In genomic region chr21:42233067-42233981, GRCh38 we compare ENCODE assay signal across 8 cellular contexts. TPM values are rescaled to one million over a fixed set of nuclear protein-coding genes. Genes with fewer than 3 reads are reported as not detected.
DNase-seq lines count a peak whose midpoint lies in the region; ATAC-seq and TF ChIP-seq lines count a peak whose summit lies in the region.

No MANE protein-coding gene starts in this region.

- H3K4me3 Mint-ChIP-seq in activated T-cell treated with anti-CD3 and anti-CD28 coated beads, Interleukin-2, amount 50 U/mL, for 72 hours, result peak overlapping the region; percentile 84 to 89

- DNase-seq in OCI-M1 (lab: John Stamatoyannopoulos, UW) (peak; percentile 70), foreskin fibroblast (peak; percentile 33 to 57), ureter (ENCODE audit: low spot score) (peak; percentile 79), A673 (ENCODE audit: low spot score) (no peak)
- peak; percentile 89 to 90 for DNase-seq in activated T-cell treated with anti-CD3 and anti-CD28 coated beads, Interleukin-2, amount 50 U/mL, for 72 hours

- H3K9me3 ChIP-seq in parathyroid adenoma (ENCODE audit: control insufficient read depth, low read length), result no peaks in the 10 kb centered on the region
- no peaks in the 10 kb centered on the region for H3K9me3 ChIP-seq in A673 (ENCODE audit: low read depth, low read length, poor library complexity, severe bottlenecking)

- H3K4me2 ChIP-seq in parathyroid adenoma (ENCODE audit: low read length), result peak overlapping the region; percentile 68

- no peak overlapping the region for H3K9ac ChIP-seq in parathyroid adenoma

- H3K4me3 ChIP-seq in foreskin fibroblast (ENCODE audit: low read depth in 1 of 2, low read length in 2 of 2) (no peak overlapping the region), parathyroid adenoma (ENCODE audit: low read depth, low read length) (no peak overlapping the region), A673 (ENCODE audit: low read depth, low read length, poor library complexity, severe bottlenecking) (no peak overlapping the region)

- TF ChIP-seq CTCF in foreskin fibroblast (IDR thresholded peaks at IDR 0.05; ENCODE audit: low read depth, low read length) (no peak), parathyroid adenoma (IDR thresholded peaks at IDR 0.05) (peak; percentile 16), A673 (conservative IDR thresholded peaks at IDR 0.05; ENCODE audit: low read depth, low read length) (no peak)

- peaks cover 92% of the 10 kb centered on the region for H3K4me1 Mint-ChIP-seq in activated T-cell treated with anti-CD3 and anti-CD28 coated beads, Interleukin-2, amount 50 U/mL, for 72 hours (ENCODE audit: low read depth)

- H3K9me3 Mint-ChIP-seq in activated T-cell treated with anti-CD3 and anti-CD28 coated beads, Interleukin-2, amount 50 U/mL, for 72 hours, result peaks cover 2% of the 10 kb centered on the region in 2 donors

- H3K27me3 ChIP-seq in parathyroid adenoma (ENCODE audit: control insufficient read depth, insufficient read depth, low read length), result no peaks in the 10 kb centered on the region
- H3K27me3 ChIP-seq in A673 (replicated peaks; ENCODE audit: insufficient read depth, low read depth, low read length, poor library complexity), result no peaks in the 10 kb centered on the region

- peak overlapping the region; percentile 85 for H3K27ac ChIP-seq in parathyroid adenoma
- no peak overlapping the region for H3K27ac ChIP-seq in A673 (ENCODE audit: low read depth, low read length, poor library complexity, severe bottlenecking)

- no peaks in the 10 kb centered on the region for H3K36me3 ChIP-seq in parathyroid adenoma (ENCODE audit: control insufficient read depth, insufficient read depth, low read length)
- no peaks in the 10 kb centered on the region for H3K36me3 ChIP-seq in A673 (ENCODE audit: insufficient read depth, low read length, poor library complexity, severe bottlenecking)

- CTCF ChIA-PET in A673 (lab: Charles Lee), result interaction anchor here (0.6 kb wide), 1 partner anchor 168 kb away, joined by 10 read pairs; no protein-coding TSS in a partner anchor

- intact Hi-C loops in A673 (cut with micrococcal nuclease; ENCODE audit: unreplicated experiment), result no loop called here

- peak; percentile 42 for ATAC-seq in GM18861 (IDR thresholded peaks at IDR 0.05; ENCODE audit: unreplicated experiment)
- ATAC-seq in HG02938 (IDR thresholded peaks at IDR 0.05; ENCODE audit: unreplicated experiment), result peak; percentile 49
- ATAC-seq in activated T-cell treated with anti-CD3 and anti-CD28 coated beads, Interleukin-2, amount 50 U/mL, for 72 hours (replicated peaks in 1 of 2), result peak; percentile 70 to 73

- no peaks in the 10 kb centered on the region for H3K79me2 ChIP-seq in parathyroid adenoma

- POLR2A ChIA-PET in A673 (lab: Charles Lee; ENCODE audit: low non-redundant PET), result interaction anchor here (0.7 kb wide), 1 partner anchor 659 kb away, joined by 3 read pairs; no protein-coding TSS in a partner anchor

- H3K36me3 Mint-ChIP-seq in activated T-cell treated with anti-CD3 and anti-CD28 coated beads, Interleukin-2, amount 50 U/mL, for 72 hours (ENCODE audit: insufficient read depth in 2 of 2), result peaks cover 3 to 8% of the 10 kb centered on the region in 2 donors

- no peaks in the 10 kb centered on the region for H3K27me3 Mint-ChIP-seq in activated T-cell treated with anti-CD3 and anti-CD28 coated beads, Interleukin-2, amount 50 U/mL, for 72 hours (ENCODE audit: low read depth)

- no TSS peak for BruUV-seq in A673 (replicated peaks; lab: Mats Ljungman, UMichigan)

- H3K27ac Mint-ChIP-seq in activated T-cell treated with anti-CD3 and anti-CD28 coated beads, Interleukin-2, amount 50 U/mL, for 72 hours, result peak overlapping the region; percentile 96

- peaks cover 37% of the 10 kb centered on the region for H3K4me1 ChIP-seq in parathyroid adenoma
- H3K4me1 ChIP-seq in A673 (ENCODE audit: insufficient read depth, low read length, poor library complexity, severe bottlenecking), result peaks cover 37% of the 10 kb centered on the region

- H2AFZ ChIP-seq in parathyroid adenoma, result peak overlapping the region; percentile 22

RNA-seq across cellular contexts. Expression of gene ABCG1, which starts 14.4 kb away (rescaled TPM):
- total RNA-seq in activated T-cell treated with anti-CD3 and anti-CD28 coated beads, Interleukin-2, amount 50 U/mL, for 72 hours, result 10 to 100 TPM; 53.1 to 55.5 TPM
- total RNA-seq in ureter, result 20.1 TPM
- 3.4 and 6.2 TPM in 2 replicates for total RNA-seq in A673 (2021)
